In the genomic region with DNA sequence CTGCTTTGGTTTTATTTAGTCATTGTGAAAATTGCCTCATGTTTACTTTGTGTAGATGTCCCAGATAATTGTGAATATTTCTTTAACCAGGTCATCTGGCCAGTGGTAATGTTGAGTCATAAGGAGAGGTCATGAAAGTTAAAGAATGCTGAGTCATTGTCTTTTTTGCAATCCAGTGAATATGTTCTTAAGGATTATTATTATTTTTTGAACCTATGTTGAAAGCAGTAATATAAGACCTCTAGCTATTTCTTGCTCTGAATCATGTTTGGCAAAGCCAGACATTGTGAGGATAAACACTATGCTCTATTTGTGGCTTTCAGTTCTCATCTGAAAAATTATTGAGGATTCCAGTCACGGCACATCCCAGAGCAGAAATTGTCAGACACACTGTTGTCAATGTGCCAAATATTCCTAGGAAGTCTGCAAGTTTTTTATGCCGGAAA, we compare ENCODE assay signal across 10 cellular contexts.
DNase-seq lines count a peak whose midpoint lies in the region; ATAC-seq and TF ChIP-seq lines count a peak whose summit lies in the region.
"Had no signal": no experiment of that assay in that cellular context is flagged by ENCODE, and none has a peak within 500 bp of the region (broad histone marks: within the 10 kb centered on the region; RNA-seq: fewer than 3 reads in every experiment).

No MANE protein-coding gene starts in this region.

- no peaks in the 10 kb centered on the region for H3K4me1 Mint-ChIP-seq in activated naive CD8-positive, alpha-beta T cell treated with anti-CD3 and anti-CD28 coated beads, Interleukin-2, amount 50 U/mL, for 24 hours
- H3K4me1 Mint-ChIP-seq in activated naive CD4-positive, alpha-beta T cell treated with anti-CD3 and anti-CD28 coated beads, Interleukin-2, amount 10 ng/mL, durations not matched to agents 7 days and 5 days, result no peaks in the 10 kb centered on the region

- in situ Hi-C loops in mammary epithelial cell (cut with MboI; ENCODE audit: low sequenced_read_pairs in 2 of 2), result loop anchor here in 1 of 2 donors (25.0 kb wide), 1 partner anchor 324 kb away; no protein-coding TSS in a partner anchor

- no peak overlapping the region for H3K9ac ChIP-seq in mammary epithelial cell (ENCODE audit: insufficient read depth, low read length)

- peak; percentile 35 for DNase-seq in HPDE6-E6E7 (ENCODE audit: extremely low spot score)
- peak; percentile 97 for DNase-seq in mammary epithelial cell
- DNase-seq in osteoblast (ENCODE audit: insufficient read length, low spot score, missing footprints), result peak; percentile 90
- no peak for DNase-seq in T-helper 1 cell
- DNase-seq in ascending aorta (ENCODE audit: low spot score in 2 of 2), result no peak
- DNase-seq in activated naive CD8-positive, alpha-beta T cell treated with anti-CD3 and anti-CD28 coated beads, Interleukin-2, amount 50 U/mL, for 24 hours, result no peak
- DNase-seq in activated naive CD4-positive, alpha-beta T cell treated with anti-CD3 and anti-CD28 coated beads, Interleukin-2, amount 10 ng/mL, durations not matched to agents 7 days and 5 days, result no peak

- 0% methylated on average over 2 of the region's 2 CpGs for WGBS in mammary epithelial cell (ENCODE audit: low coverage, missing lambda C conversion rate)

- no peaks in the 10 kb centered on the region for H3K36me3 Mint-ChIP-seq in activated naive CD8-positive, alpha-beta T cell treated with anti-CD3 and anti-CD28 coated beads, Interleukin-2, amount 50 U/mL, for 24 hours (ENCODE audit: low read depth)
- no peaks in the 10 kb centered on the region for H3K36me3 Mint-ChIP-seq in activated naive CD4-positive, alpha-beta T cell treated with anti-CD3 and anti-CD28 coated beads, Interleukin-2, amount 10 ng/mL, durations not matched to agents 7 days and 5 days
- H3K36me3 Mint-ChIP-seq: brain had no signal

- H3K9me3 ChIP-seq in mammary epithelial cell (replicated peaks; ENCODE audit: insufficient read depth, low read length) (no peaks in the 10 kb centered on the region), osteoblast (ENCODE audit: low read depth, low read length) (peaks cover 2% of the 10 kb centered on the region), ascending aorta (peaks cover 0 to 10% of the 10 kb centered on the region in 2 donors)
- H3K9me3 ChIP-seq: neutrophil had no signal

- peak; percentile 68 for ATAC-seq in GM18858 (IDR thresholded peaks at IDR 0.05; ENCODE audit: unreplicated experiment)
- ATAC-seq in activated naive CD8-positive, alpha-beta T cell treated with anti-CD3 and anti-CD28 coated beads, Interleukin-2, amount 50 U/mL, for 24 hours, result no peak

- CTCF ChIA-PET in mammary epithelial cell (lab: Charles Lee; ENCODE audit: low non-redundant PET), result no interaction called here
- CTCF ChIA-PET in activated naive CD4-positive, alpha-beta T cell treated with anti-CD3 and anti-CD28 coated beads, Interleukin-2, amount 10 ng/mL, durations not matched to agents 7 days and 5 days (lab: Charles Lee), result no interaction called here

- intact Hi-C loops in mammary epithelial cell (cut with micrococcal nuclease), result loop anchor here (5.0 kb wide), 1 partner anchor 244 kb away; no protein-coding TSS in a partner anchor
- intact Hi-C loops in ascending aorta (cut with DNase I), result no loop called here

- H3K36me3 ChIP-seq in mammary epithelial cell (ENCODE audit: insufficient read depth, low read length) (no peaks in the 10 kb centered on the region), osteoblast (ENCODE audit: insufficient read depth, low read length) (no peaks in the 10 kb centered on the region), ascending aorta (no peaks in the 10 kb centered on the region)
- H3K36me3 ChIP-seq: neutrophil had no signal

- H3K27ac Mint-ChIP-seq in activated naive CD8-positive, alpha-beta T cell treated with anti-CD3 and anti-CD28 coated beads, Interleukin-2, amount 50 U/mL, for 24 hours, result no peak overlapping the region
- H3K27ac Mint-ChIP-seq in activated naive CD4-positive, alpha-beta T cell treated with anti-CD3 and anti-CD28 coated beads, Interleukin-2, amount 10 ng/mL, durations not matched to agents 7 days and 5 days, result no peak overlapping the region

- H3K27ac ChIP-seq in mammary epithelial cell (ENCODE audit: insufficient read depth, low read depth, low read length) (peak overlapping the region; percentile 84), osteoblast (ENCODE audit: low read depth, low read length) (peak overlapping the region; percentile 82), ascending aorta (peak overlapping the region in 1 of 2 donors; percentile 33)
- H3K27ac ChIP-seq: neutrophil had no signal

- H4K20me1 ChIP-seq in mammary epithelial cell (ENCODE audit: insufficient read depth, low read length) (no peaks in the 10 kb centered on the region), osteoblast (ENCODE audit: insufficient read depth, low read length) (no peaks in the 10 kb centered on the region)

- H3K4me1 ChIP-seq in mammary epithelial cell (ENCODE audit: insufficient read depth, low read length) (peaks cover 40% of the 10 kb centered on the region), osteoblast (ENCODE audit: insufficient read depth, low read length) (peaks cover 43% of the 10 kb centered on the region), ascending aorta (peaks cover 0 to 8% of the 10 kb centered on the region in 2 donors)

- no peak for TF ChIP-seq CTCF in mammary epithelial cell (conservative IDR thresholded peaks at IDR 0.05 in 1 of 2, IDR thresholded peaks at IDR 0.05 in 1 of 2; ENCODE audit: extremely low read depth in 1 of 2, insufficient read depth in 1 of 2, low read depth in 1 of 2, low read length in 2 of 2)
- TF ChIP-seq CTCF in osteoblast (IDR thresholded peaks at IDR 0.05; ENCODE audit: extremely low read depth, low read depth, low read length), result no peak
- TF ChIP-seq CTCF in ascending aorta (IDR thresholded peaks at IDR 0.05), result no peak

- H3K27me3 ChIP-seq in mammary epithelial cell (ENCODE audit: insufficient read depth, low read length), result no peaks in the 10 kb centered on the region
- H3K27me3 ChIP-seq in osteoblast (ENCODE audit: insufficient read depth, low read length), result no peaks in the 10 kb centered on the region
- no peaks in the 10 kb centered on the region for H3K27me3 ChIP-seq in ascending aorta
- H3K27me3 ChIP-seq: neutrophil had no signal

- BruUV-seq in mammary epithelial cell (replicated peaks; lab: Mats Ljungman, UMichigan), result no TSS peak

- dilution Hi-C loops in mammary epithelial cell (cut with HindIII; ENCODE audit: low sequenced_read_pairs), result no loop called here

- H3K4me3 ChIP-seq in mammary epithelial cell (replicated peaks in 1 of 3; ENCODE audit: insufficient read depth in 1 of 3, low read depth in 2 of 3, low read length in 3 of 3) (no peak overlapping the region), osteoblast (ENCODE audit: insufficient read depth, low read length) (no peak overlapping the region), ascending aorta (no peak overlapping the region)

- H3K79me2 ChIP-seq in mammary epithelial cell (ENCODE audit: insufficient read depth, low read length) (no peaks in the 10 kb centered on the region), osteoblast (ENCODE audit: insufficient read depth, low read length) (no peaks in the 10 kb centered on the region)

- no peak overlapping the region for H3K4me3 Mint-ChIP-seq in activated naive CD8-positive, alpha-beta T cell treated with anti-CD3 and anti-CD28 coated beads, Interleukin-2, amount 50 U/mL, for 24 hours
- H3K4me3 Mint-ChIP-seq in activated naive CD4-positive, alpha-beta T cell treated with anti-CD3 and anti-CD28 coated beads, Interleukin-2, amount 10 ng/mL, durations not matched to agents 7 days and 5 days, result no peak overlapping the region
- H3K4me3 Mint-ChIP-seq: brain had no signal

- H3K27me3 Mint-ChIP-seq in activated naive CD8-positive, alpha-beta T cell treated with anti-CD3 and anti-CD28 coated beads, Interleukin-2, amount 50 U/mL, for 24 hours, result peaks cover 3% of the 10 kb centered on the region
- H3K27me3 Mint-ChIP-seq in activated naive CD4-positive, alpha-beta T cell treated with anti-CD3 and anti-CD28 coated beads, Interleukin-2, amount 10 ng/mL, durations not matched to agents 7 days and 5 days, result no peaks in the 10 kb centered on the region

- peak overlapping the region; percentile 3 for H2AFZ ChIP-seq in mammary epithelial cell (ENCODE audit: low read depth, low read length)
- no peak overlapping the region for H2AFZ ChIP-seq in osteoblast (ENCODE audit: low read length)

- no peaks in the 10 kb centered on the region for H3K9me3 Mint-ChIP-seq in activated naive CD8-positive, alpha-beta T cell treated with anti-CD3 and anti-CD28 coated beads, Interleukin-2, amount 50 U/mL, for 24 hours
- no peaks in the 10 kb centered on the region for H3K9me3 Mint-ChIP-seq in activated naive CD4-positive, alpha-beta T cell treated with anti-CD3 and anti-CD28 coated beads, Interleukin-2, amount 10 ng/mL, durations not matched to agents 7 days and 5 days

- peak overlapping the region; percentile 66 for H3K4me2 ChIP-seq in mammary epithelial cell (ENCODE audit: insufficient read depth, low read depth, low read length)
- peak overlapping the region; percentile 11 for H3K4me2 ChIP-seq in osteoblast (ENCODE audit: insufficient read depth, low read length)

Comparison
In these comparisons a context has a peak if more than half of its experiments do, and no peak if none do; other contexts are left out.
1. DNase-seq: peak in HPDE6-E6E7 (single experiment), mammary epithelial cell (single experiment) and osteoblast (single experiment); none in T-helper 1 cell (0 of 5), ascending aorta (0 of 2), activated naive CD8-positive, alpha-beta T cell treated with anti-CD3 and anti-CD28 coated beads, Interleukin-2, amount 50 U/mL, for 24 hours (single experiment) and activated naive CD4-positive, alpha-beta T cell treated with anti-CD3 and anti-CD28 coated beads, Interleukin-2, amount 10 ng/mL, durations not matched to agents 7 days and 5 days (single experiment).